Comparison of ENCODE assay signal across 18 cellular contexts in the genomic region with DNA sequence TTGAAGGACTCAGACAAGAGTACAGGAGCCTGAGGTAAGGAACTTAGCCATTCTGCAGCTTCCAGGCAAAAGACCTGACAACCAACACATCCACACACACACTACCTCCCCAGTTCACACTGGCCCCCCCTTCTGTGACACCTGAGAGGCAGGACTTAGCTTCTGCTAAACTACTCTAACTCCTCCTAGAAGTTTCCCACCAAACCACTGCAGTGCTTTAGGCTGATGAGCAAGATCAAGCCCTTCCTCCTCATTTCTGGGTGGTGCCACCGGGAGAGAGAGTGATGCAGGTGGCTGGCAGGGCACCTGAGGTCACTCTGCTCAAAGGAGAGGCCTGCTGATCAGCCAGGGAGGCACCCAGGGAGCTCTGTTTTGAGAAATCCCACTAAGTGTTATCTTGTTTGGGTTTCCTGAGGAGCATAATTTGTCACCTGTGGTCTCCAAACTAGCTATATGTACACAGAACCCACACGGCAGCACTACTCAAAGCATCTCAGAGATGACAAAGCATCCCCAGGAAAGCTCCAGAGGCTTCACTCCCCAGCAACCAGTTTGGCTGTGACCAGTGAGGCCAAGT.
DNase-seq lines count a peak whose midpoint lies in the region; ATAC-seq and TF ChIP-seq lines count a peak whose summit lies in the region.
"Had no signal": no experiment of that assay in that cellular context is flagged by ENCODE, and none has a peak within 500 bp of the region (broad histone marks: within the 10 kb centered on the region; RNA-seq: fewer than 3 reads in every experiment).

No MANE protein-coding gene starts in this region.

- ATAC-seq in activated CD8-positive, alpha-beta T cell treated with anti-CD3 and anti-CD28 coated beads for 36 hours, result peak; percentile 17
- ATAC-seq in activated CD8-positive, alpha-beta T cell treated with anti-CD3 and anti-CD28 coated beads, Interleukin-2, amount 10 ng/mL, durations not matched to agents 7 days and 5 days, result no peak
- peak; percentile 37 for ATAC-seq in esophagus mucosa
- no peak for ATAC-seq in GM18867 (IDR thresholded peaks at IDR 0.05; ENCODE audit: unreplicated experiment)
- no peak for ATAC-seq in heart right ventricle

- H3K4me1 Mint-ChIP-seq in activated CD8-positive, alpha-beta T cell treated with anti-CD3 and anti-CD28 coated beads for 36 hours (ENCODE audit: low read depth), result no peaks in the 10 kb centered on the region
- H3K4me1 Mint-ChIP-seq in activated CD8-positive, alpha-beta T cell treated with anti-CD3 and anti-CD28 coated beads, Interleukin-2, amount 10 ng/mL, durations not matched to agents 7 days and 5 days (ENCODE audit: low read depth), result peaks cover 3% of the 10 kb centered on the region
- H3K4me1 Mint-ChIP-seq: CD14-positive monocyte had no signal

- no peak overlapping the region for H3K27ac Mint-ChIP-seq in activated CD8-positive, alpha-beta T cell treated with anti-CD3 and anti-CD28 coated beads for 36 hours
- H3K27ac Mint-ChIP-seq in activated CD8-positive, alpha-beta T cell treated with anti-CD3 and anti-CD28 coated beads, Interleukin-2, amount 10 ng/mL, durations not matched to agents 7 days and 5 days, result no peak overlapping the region

- POLR2A ChIA-PET in activated CD8-positive, alpha-beta T cell treated with anti-CD3 and anti-CD28 coated beads for 36 hours (lab: Charles Lee), result interaction anchor here (1.5 kb wide), 1 partner anchor 12 kb away, joined by 4 read pairs; no protein-coding TSS in a partner anchor
- POLR2A ChIA-PET in activated CD8-positive, alpha-beta T cell treated with anti-CD3 and anti-CD28 coated beads, Interleukin-2, amount 10 ng/mL, durations not matched to agents 7 days and 5 days (lab: Charles Lee), result no interaction called here

- no peak for TF ChIP-seq CTCF in activated CD8-positive, alpha-beta T cell treated with anti-CD3 and anti-CD28 coated beads for 36 hours (IDR thresholded peaks at IDR 0.05)
- TF ChIP-seq CTCF in heart right ventricle (IDR thresholded peaks at IDR 0.05), result no peak

- H3K36me3 Mint-ChIP-seq in activated CD8-positive, alpha-beta T cell treated with anti-CD3 and anti-CD28 coated beads for 36 hours (ENCODE audit: low read depth), result no peaks in the 10 kb centered on the region
- H3K36me3 Mint-ChIP-seq in activated CD8-positive, alpha-beta T cell treated with anti-CD3 and anti-CD28 coated beads, Interleukin-2, amount 10 ng/mL, durations not matched to agents 7 days and 5 days (ENCODE audit: low read depth), result no peaks in the 10 kb centered on the region
- H3K36me3 Mint-ChIP-seq: CD14-positive monocyte had no signal

- H3K9me3 Mint-ChIP-seq in activated CD8-positive, alpha-beta T cell treated with anti-CD3 and anti-CD28 coated beads for 36 hours, result no peaks in the 10 kb centered on the region
- no peaks in the 10 kb centered on the region for H3K9me3 Mint-ChIP-seq in activated CD8-positive, alpha-beta T cell treated with anti-CD3 and anti-CD28 coated beads, Interleukin-2, amount 10 ng/mL, durations not matched to agents 7 days and 5 days (ENCODE audit: insufficient read depth)
- H3K9me3 Mint-ChIP-seq: CD14-positive monocyte had no signal

- DNase-seq in activated CD8-positive, alpha-beta T cell treated with anti-CD3 and anti-CD28 coated beads for 36 hours, result no peak
- no peak for DNase-seq in activated CD8-positive, alpha-beta T cell treated with anti-CD3 and anti-CD28 coated beads, Interleukin-2, amount 10 ng/mL, durations not matched to agents 7 days and 5 days
- peak; percentile 64 for DNase-seq in NCI-H146 treated with DMSO at 0.1 percent for 48 hours (lab: John Stamatoyannopoulos, UW; ENCODE audit: unreplicated experiment)
- no peak for DNase-seq in heart right ventricle
- DNase-seq in GOT3 (lab: John Stamatoyannopoulos, UW), result no peak
- DNase-seq: ACHN, AML-193, Caco-2, KBM-7, NCI-H1436 treated with DMSO at 0.1 percent for 48 hours, NCI-H226, NCI-H526 treated with DMSO at 0.1 percent for 48 hours, Peyer's patch, Right ventricle myocardium superior had no signal

- H3K4me3 Mint-ChIP-seq in activated CD8-positive, alpha-beta T cell treated with anti-CD3 and anti-CD28 coated beads for 36 hours, result no peak overlapping the region
- no peak overlapping the region for H3K4me3 Mint-ChIP-seq in activated CD8-positive, alpha-beta T cell treated with anti-CD3 and anti-CD28 coated beads, Interleukin-2, amount 10 ng/mL, durations not matched to agents 7 days and 5 days
- H3K4me3 Mint-ChIP-seq: CD14-positive monocyte had no signal

- H3K27ac ChIP-seq in heart right ventricle, result no peak overlapping the region
- H3K27ac ChIP-seq: Peyer's patch, SK-N-MC had no signal

- CTCF ChIA-PET in activated CD8-positive, alpha-beta T cell treated with anti-CD3 and anti-CD28 coated beads for 36 hours (lab: Charles Lee), result interaction anchor here (2.1 kb wide), 1 partner anchor 351 kb away, joined by 5 read pairs; no protein-coding TSS in a partner anchor
- CTCF ChIA-PET in activated CD8-positive, alpha-beta T cell treated with anti-CD3 and anti-CD28 coated beads, Interleukin-2, amount 10 ng/mL, durations not matched to agents 7 days and 5 days (lab: Charles Lee), result interaction anchor here (0.8 to 1.2 kb wide), 2 partner anchors 196 to 351 kb away, joined by 3 read pairs; no protein-coding TSS in a partner anchor

- H3K36me3 ChIP-seq in heart right ventricle, result no peaks in the 10 kb centered on the region
- H3K36me3 ChIP-seq: Peyer's patch had no signal

- no peaks in the 10 kb centered on the region for H3K9me3 ChIP-seq in heart right ventricle
- H3K9me3 ChIP-seq: Caco-2, Peyer's patch had no signal

- no peaks in the 10 kb centered on the region for H3K4me1 ChIP-seq in heart right ventricle
- H3K4me1 ChIP-seq: Caco-2, Peyer's patch had no signal

- intact Hi-C loops in activated CD8-positive, alpha-beta T cell treated with anti-CD3 and anti-CD28 coated beads for 36 hours (cut with micrococcal nuclease), result no loop called here
- intact Hi-C loops in heart right ventricle (cut with DNase I), result loop anchor here in 3 of 10 donors (5.0 to 10.0 kb wide), 3 partner anchors 188 to 348 kb away; partner anchors contain the start of gene MYO5B (in 2 of the 3)

- no peak overlapping the region for H3K4me3 ChIP-seq in heart right ventricle
- H3K4me3 ChIP-seq: Peyer's patch, SK-N-MC had no signal

- H3K27me3 ChIP-seq in heart right ventricle, result peaks cover 0 to 48% (median 27%) of the 10 kb centered on the region in 7 donors
- H3K27me3 ChIP-seq: Peyer's patch had no signal

- peaks cover 4% of the 10 kb centered on the region for H3K27me3 Mint-ChIP-seq in activated CD8-positive, alpha-beta T cell treated with anti-CD3 and anti-CD28 coated beads for 36 hours
- H3K27me3 Mint-ChIP-seq in activated CD8-positive, alpha-beta T cell treated with anti-CD3 and anti-CD28 coated beads, Interleukin-2, amount 10 ng/mL, durations not matched to agents 7 days and 5 days (ENCODE audit: low read depth), result peaks cover 19% of the 10 kb centered on the region

- WGBS in heart right ventricle, 2 donors, result 61 to 66% methylated on average over 2 of the region's 2 CpGs

Comparison
In these comparisons a context has a peak if more than half of its experiments do, and no peak if none do; other contexts are left out.
1. ATAC-seq: peak in activated CD8-positive, alpha-beta T cell treated with anti-CD3 and anti-CD28 coated beads for 36 hours (single experiment) and esophagus mucosa (single experiment); none in activated CD8-positive, alpha-beta T cell treated with anti-CD3 and anti-CD28 coated beads, Interleukin-2, amount 10 ng/mL, durations not matched to agents 7 days and 5 days (single experiment), GM18867 (single experiment) and heart right ventricle (0 of 8).